2 cellular contexts compared by ENCODE assay signal in the genomic region with DNA sequence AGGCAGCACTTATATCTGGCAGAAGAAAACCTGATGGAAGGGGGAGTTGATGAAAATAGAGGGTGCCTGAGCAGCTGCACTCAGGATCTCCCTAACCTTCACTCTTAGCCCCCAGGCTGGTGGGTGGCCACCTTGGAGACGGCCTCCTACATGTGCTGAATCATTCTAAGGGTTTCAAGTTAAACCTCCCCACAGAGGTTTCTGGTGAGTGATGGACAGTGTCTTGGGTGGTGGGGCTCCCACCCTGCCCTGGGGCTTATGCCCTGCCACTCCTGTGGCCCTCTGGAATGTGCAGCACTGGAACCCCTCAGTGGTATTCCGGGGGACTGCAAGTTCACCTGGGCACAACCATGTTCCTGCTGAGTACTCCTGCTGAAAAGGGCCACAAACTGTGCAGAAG.
A peak's percentile ranks its signal among the peaks of the same experiment; 100 is the strongest.
TF ChIP-seq lines count a peak whose summit lies in the region.

No MANE protein-coding gene starts in this region.

TF ChIP-seq in HEK293, 187 proteins besides CTCF, POLR2A, EP300 and RAD21 (continued from another document):
- TF ChIP-seq, protein P1, sequence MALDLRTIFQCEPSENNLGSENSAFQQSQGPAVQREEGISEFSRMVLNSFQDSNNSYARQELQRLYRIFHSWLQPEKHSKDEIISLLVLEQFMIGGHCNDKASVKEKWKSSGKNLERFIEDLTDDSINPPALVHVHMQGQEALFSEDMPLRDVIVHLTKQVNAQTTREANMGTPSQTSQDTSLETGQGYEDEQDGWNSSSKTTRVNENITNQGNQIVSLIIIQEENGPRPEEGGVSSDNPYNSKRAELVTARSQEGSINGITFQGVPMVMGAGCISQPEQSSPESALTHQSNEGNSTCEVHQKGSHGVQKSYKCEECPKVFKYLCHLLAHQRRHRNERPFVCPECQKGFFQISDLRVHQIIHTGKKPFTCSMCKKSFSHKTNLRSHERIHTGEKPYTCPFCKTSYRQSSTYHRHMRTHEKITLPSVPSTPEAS (tag by site-specific recombination; IDR thresholded peaks at IDR 0.05): no peak
- TF ChIP-seq ZNF791 (tag by site-specific recombination; IDR thresholded peaks at IDR 0.05) (no peak), ZNF48 (tag by site-specific recombination; IDR thresholded peaks at IDR 0.05) (no peak), SP7 (tag by site-specific recombination; IDR thresholded peaks at IDR 0.05) (no peak), ZNF585B (tag by site-specific recombination; IDR thresholded peaks at IDR 0.05) (no peak), ZNF473 (tag by site-specific recombination; IDR thresholded peaks at IDR 0.05) (no peak), GLIS1 (tag by site-specific recombination; IDR thresholded peaks at IDR 0.05) (peak; percentile 81), ZNF626 (tag by site-specific recombination; IDR thresholded peaks at IDR 0.05) (no peak), MZF1 (tag by site-specific recombination; IDR thresholded peaks at IDR 0.05; ENCODE audit: borderline replicate concordance) (no peak), ZNF549 (tag by site-specific recombination; IDR thresholded peaks at IDR 0.05) (no peak), ZNF660 (tag by site-specific recombination; IDR thresholded peaks at IDR 0.05) (no peak), ZNF157 (tag by site-specific recombination; IDR thresholded peaks at IDR 0.05) (no peak), EGR2 (tag by site-specific recombination; IDR thresholded peaks at IDR 0.05; ENCODE audit: low read depth) (peak; percentile 70)
- TF ChIP-seq, protein P2, sequence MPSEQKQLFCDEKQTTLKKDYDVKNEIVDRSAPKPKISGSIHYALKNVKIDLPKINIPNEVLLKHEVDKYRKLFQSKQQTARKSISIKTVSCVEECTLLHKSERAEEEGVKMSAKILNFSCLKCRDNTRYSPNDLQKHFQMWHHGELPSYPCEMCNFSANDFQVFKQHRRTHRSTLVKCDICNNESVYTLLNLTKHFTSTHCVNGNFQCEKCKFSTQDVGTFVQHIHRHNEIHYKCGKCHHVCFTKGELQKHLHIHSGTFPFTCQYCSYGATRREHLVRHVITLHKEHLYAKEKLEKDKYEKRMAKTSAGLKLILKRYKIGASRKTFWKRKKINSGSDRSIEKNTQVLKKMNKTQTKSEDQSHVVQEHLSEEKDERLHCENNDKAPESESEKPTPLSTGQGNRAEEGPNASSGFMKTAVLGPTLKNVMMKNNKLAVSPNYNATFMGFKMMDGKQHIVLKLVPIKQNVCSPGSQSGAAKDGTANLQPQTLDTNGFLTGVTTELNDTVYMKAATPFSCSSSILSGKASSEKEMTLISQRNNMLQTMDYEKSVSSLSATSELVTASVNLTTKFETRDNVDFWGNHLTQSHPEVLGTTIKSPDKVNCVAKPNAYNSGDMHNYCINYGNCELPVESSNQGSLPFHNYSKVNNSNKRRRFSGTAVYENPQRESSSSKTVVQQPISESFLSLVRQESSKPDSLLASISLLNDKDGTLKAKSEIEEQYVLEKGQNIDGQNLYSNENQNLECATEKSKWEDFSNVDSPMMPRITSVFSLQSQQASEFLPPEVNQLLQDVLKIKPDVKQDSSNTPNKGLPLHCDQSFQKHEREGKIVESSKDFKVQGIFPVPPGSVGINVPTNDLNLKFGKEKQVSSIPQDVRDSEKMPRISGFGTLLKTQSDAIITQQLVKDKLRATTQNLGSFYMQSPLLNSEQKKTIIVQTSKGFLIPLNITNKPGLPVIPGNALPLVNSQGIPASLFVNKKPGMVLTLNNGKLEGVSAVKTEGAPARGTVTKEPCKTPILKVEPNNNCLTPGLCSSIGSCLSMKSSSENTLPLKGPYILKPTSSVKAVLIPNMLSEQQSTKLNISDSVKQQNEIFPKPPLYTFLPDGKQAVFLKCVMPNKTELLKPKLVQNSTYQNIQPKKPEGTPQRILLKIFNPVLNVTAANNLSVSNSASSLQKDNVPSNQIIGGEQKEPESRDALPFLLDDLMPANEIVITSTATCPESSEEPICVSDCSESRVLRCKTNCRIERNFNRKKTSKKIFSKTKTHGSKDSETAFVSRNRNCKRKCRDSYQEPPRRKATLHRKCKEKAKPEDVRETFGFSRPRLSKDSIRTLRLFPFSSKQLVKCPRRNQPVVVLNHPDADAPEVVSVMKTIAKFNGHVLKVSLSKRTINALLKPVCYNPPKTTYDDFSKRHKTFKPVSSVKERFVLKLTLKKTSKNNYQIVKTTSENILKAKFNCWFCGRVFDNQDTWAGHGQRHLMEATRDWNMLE (tag by site-specific recombination; conservative IDR thresholded peaks at IDR 0.05; ENCODE audit: low read depth): no peak
TF ChIP-seq in HEK293: peak in this region for 4.

TF ChIP-seq in WTC11, 78 proteins besides CTCF, POLR2A, EP300 and RAD21 (continued from another document):
- TF ChIP-seq, protein P3, sequence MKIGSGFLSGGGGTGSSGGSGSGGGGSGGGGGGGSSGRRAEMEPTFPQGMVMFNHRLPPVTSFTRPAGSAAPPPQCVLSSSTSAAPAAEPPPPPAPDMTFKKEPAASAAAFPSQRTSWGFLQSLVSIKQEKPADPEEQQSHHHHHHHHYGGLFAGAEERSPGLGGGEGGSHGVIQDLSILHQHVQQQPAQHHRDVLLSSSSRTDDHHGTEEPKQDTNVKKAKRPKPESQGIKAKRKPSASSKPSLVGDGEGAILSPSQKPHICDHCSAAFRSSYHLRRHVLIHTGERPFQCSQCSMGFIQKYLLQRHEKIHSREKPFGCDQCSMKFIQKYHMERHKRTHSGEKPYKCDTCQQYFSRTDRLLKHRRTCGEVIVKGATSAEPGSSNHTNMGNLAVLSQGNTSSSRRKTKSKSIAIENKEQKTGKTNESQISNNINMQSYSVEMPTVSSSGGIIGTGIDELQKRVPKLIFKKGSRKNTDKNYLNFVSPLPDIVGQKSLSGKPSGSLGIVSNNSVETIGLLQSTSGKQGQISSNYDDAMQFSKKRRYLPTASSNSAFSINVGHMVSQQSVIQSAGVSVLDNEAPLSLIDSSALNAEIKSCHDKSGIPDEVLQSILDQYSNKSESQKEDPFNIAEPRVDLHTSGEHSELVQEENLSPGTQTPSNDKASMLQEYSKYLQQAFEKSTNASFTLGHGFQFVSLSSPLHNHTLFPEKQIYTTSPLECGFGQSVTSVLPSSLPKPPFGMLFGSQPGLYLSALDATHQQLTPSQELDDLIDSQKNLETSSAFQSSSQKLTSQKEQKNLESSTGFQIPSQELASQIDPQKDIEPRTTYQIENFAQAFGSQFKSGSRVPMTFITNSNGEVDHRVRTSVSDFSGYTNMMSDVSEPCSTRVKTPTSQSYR (CRISPR knock-in tag; IDR thresholded peaks at IDR 0.05): no peak
- TF ChIP-seq, protein P4, sequence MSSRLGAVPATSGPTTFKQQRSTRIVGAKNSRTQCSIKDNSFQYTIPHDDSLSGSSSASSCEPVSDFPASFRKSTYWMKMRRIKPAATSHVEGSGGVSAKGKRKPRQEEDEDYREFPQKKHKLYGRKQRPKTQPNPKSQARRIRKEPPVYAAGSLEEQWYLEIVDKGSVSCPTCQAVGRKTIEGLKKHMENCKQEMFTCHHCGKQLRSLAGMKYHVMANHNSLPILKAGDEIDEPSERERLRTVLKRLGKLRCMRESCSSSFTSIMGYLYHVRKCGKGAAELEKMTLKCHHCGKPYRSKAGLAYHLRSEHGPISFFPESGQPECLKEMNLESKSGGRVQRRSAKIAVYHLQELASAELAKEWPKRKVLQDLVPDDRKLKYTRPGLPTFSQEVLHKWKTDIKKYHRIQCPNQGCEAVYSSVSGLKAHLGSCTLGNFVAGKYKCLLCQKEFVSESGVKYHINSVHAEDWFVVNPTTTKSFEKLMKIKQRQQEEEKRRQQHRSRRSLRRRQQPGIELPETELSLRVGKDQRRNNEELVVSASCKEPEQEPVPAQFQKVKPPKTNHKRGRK (CRISPR knock-in tag; IDR thresholded peaks at IDR 0.05; ENCODE audit: borderline replicate concordance): no peak
- TF ChIP-seq FOXP1 (CRISPR knock-in tag; IDR thresholded peaks at IDR 0.05; ENCODE audit: borderline replicate concordance): no peak
TF ChIP-seq in WTC11: peak in this region for 0.
